In genomic region chr12:114483996-114484395, GRCh38 we compare ENCODE assay signal across 19 cellular contexts.
DNase-seq lines count a peak whose midpoint lies in the region; ATAC-seq, FAIRE-seq and TF ChIP-seq lines count a peak whose summit lies in the region.
"Had no signal": no experiment of that assay in that cellular context is flagged by ENCODE, and none has a peak within 500 bp of the region (broad histone marks: within the 10 kb centered on the region; RNA-seq: fewer than 3 reads in every experiment).

No MANE protein-coding gene starts in this region.

- no peak overlapping the region for H3K27ac ChIP-seq in suprapubic skin

- H3K9me3 ChIP-seq in suprapubic skin: no peaks in the 10 kb centered on the region
- no peaks in the 10 kb centered on the region for H3K9me3 ChIP-seq in T-helper 17 cell (ENCODE audit: control insufficient read depth, low read length, poor library complexity, severe bottlenecking)

- TF ChIP-seq EP300 in suprapubic skin (IDR thresholded peaks at IDR 0.05): no peak

- no peak overlapping the region for H3K27ac Mint-ChIP-seq in T-helper 17 cell
- H3K27ac Mint-ChIP-seq: CD4-positive, alpha-beta memory T cell; GM23338; H9 had no signal

- peaks cover 37% of the 10 kb centered on the region for H3K27me3 Mint-ChIP-seq in T-helper 17 cell

- 83% methylated on average over 3 of the region's 3 CpGs for WGBS in suprapubic skin

- FAIRE-seq in G401.6 (lab: Jason Lieb, UNC) (peak; percentile 85), colon (lab: Jason Lieb, UNC) (peak; percentile 51)
- FAIRE-seq: GM12891, GM18507 had no signal

- ATAC-seq in T-helper 17 cell: no peak
- ATAC-seq: GM23338, HCT116 had no signal

- peak; percentile 41 for DNase-seq in NCI-H2029 (lab: John Stamatoyannopoulos, UW)
- no peak for DNase-seq in NCI-H2029 treated with DMSO at 0.1 percent for 48 hours (lab: John Stamatoyannopoulos, UW)
- no peak for DNase-seq in suprapubic skin (ENCODE audit: low spot score in 2 of 2)
- DNase-seq in T-helper 17 cell: no peak
- DNase-seq: 8988T; C1 segment of cervical spinal cord; Calu3; CD4-positive, alpha-beta memory T cell; COR-L47; DMS79; EL; GF-D8; H9 had no signal

- peaks cover 17% of the 10 kb centered on the region for H3K4me1 ChIP-seq in suprapubic skin

- TF ChIP-seq CTCF in suprapubic skin (IDR thresholded peaks at IDR 0.05): no peak

- no peak overlapping the region for H3K4me3 Mint-ChIP-seq in T-helper 17 cell
- H3K4me3 Mint-ChIP-seq: CD4-positive, alpha-beta memory T cell; GM23338; H9 had no signal

- H3K36me3 Mint-ChIP-seq in T-helper 17 cell (ENCODE audit: low read depth): peaks cover 8% of the 10 kb centered on the region
- H3K36me3 Mint-ChIP-seq: CD4-positive, alpha-beta memory T cell had no signal

- H3K27me3 ChIP-seq in suprapubic skin: peaks cover 70% of the 10 kb centered on the region

- no peaks in the 10 kb centered on the region for H3K36me3 ChIP-seq in suprapubic skin

- no peak for TF ChIP-seq POLR2A in suprapubic skin (IDR thresholded peaks at IDR 0.05)

- peaks cover 3% of the 10 kb centered on the region for H3K4me1 Mint-ChIP-seq in T-helper 17 cell

- no peak overlapping the region for H3K4me3 ChIP-seq in suprapubic skin
- H3K4me3 ChIP-seq: GM23338 had no signal
